1 cellular context compared by ENCODE assay signal in genomic region chr22:19984851-19985811, GRCh38.
TF ChIP-seq lines count a peak whose summit lies in the region.

No MANE protein-coding gene starts in this region.

TF ChIP-seq in H1, 55 proteins besides CTCF, POLR2A, EP300 and RAD21:
- TF ChIP-seq BCL11A (IDR thresholded peaks at IDR 0.05; ENCODE audit: low read depth in 2 of 2, low read length in 2 of 2) (no peak), TAF7 (optimal IDR thresholded peaks at IDR 0.05; ENCODE audit: borderline replicate concordance, low read depth, low read length) (no peak), FOSL1 (IDR thresholded peaks at IDR 0.05; ENCODE audit: insufficient read depth, low read depth, low read length) (no peak), SUZ12 (IDR thresholded peaks at IDR 0.05; ENCODE audit: low read length) (no peak), JUN (IDR thresholded peaks at IDR 0.05; ENCODE audit: low read depth, low read length) (no peak), NANOG (IDR thresholded peaks at IDR 0.05; ENCODE audit: insufficient read depth, low read depth, low read length, poor library complexity, severe bottlenecking) (no peak), SAP30 (IDR thresholded peaks at IDR 0.05; ENCODE audit: insufficient read depth, insufficient replicate concordance, low read length) (no peak), TCF12 (IDR thresholded peaks at IDR 0.05; ENCODE audit: low read depth, low read length) (no peak), POU5F1 (IDR thresholded peaks at IDR 0.05; ENCODE audit: low read depth, low read length) (no peak), GTF2F1 (IDR thresholded peaks at IDR 0.05; ENCODE audit: borderline replicate concordance, low read depth, low read length) (no peak), BACH1 (IDR thresholded peaks at IDR 0.05; ENCODE audit: low read length) (no peak), RXRA (IDR thresholded peaks at IDR 0.05; ENCODE audit: insufficient read depth, low read depth, low read length) (no peak), SIN3A (conservative IDR thresholded peaks at IDR 0.05 in 1 of 2, IDR thresholded peaks at IDR 0.05 in 1 of 2; ENCODE audit: low read depth in 1 of 2, low read length in 2 of 2) (no peak), CBX8 (IDR thresholded peaks at IDR 0.05; ENCODE audit: borderline replicate concordance, low read depth, low read length) (no peak), SP2 (IDR thresholded peaks at IDR 0.05; ENCODE audit: low read length) (no peak), CEBPB (IDR thresholded peaks at IDR 0.05; ENCODE audit: low read depth, low read length) (no peak), TAF1 (IDR thresholded peaks at IDR 0.05; ENCODE audit: low read depth, low read length) (no peak)
- TF ChIP-seq, protein P1, sequence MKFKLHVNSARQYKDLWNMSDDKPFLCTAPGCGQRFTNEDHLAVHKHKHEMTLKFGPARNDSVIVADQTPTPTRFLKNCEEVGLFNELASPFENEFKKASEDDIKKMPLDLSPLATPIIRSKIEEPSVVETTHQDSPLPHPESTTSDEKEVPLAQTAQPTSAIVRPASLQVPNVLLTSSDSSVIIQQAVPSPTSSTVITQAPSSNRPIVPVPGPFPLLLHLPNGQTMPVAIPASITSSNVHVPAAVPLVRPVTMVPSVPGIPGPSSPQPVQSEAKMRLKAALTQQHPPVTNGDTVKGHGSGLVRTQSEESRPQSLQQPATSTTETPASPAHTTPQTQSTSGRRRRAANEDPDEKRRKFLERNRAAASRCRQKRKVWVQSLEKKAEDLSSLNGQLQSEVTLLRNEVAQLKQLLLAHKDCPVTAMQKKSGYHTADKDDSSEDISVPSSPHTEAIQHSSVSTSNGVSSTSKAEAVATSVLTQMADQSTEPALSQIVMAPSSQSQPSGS (IDR thresholded peaks at IDR 0.05; ENCODE audit: low read length): no peak
